ENCODE assay signal across 22 cellular contexts in genomic region chr18:70523035-70523797, GRCh38.
DNase-seq lines count a peak whose midpoint lies in the region; ATAC-seq lines count a peak whose summit lies in the region.
"Had no signal": no experiment of that assay in that cellular context is flagged by ENCODE, and none has a peak within 500 bp of the region (broad histone marks: within the 10 kb centered on the region; RNA-seq: fewer than 3 reads in every experiment).

No MANE protein-coding gene starts in this region.

- in situ Hi-C loops in G401 (cut with HindIII; ENCODE audit: low sequenced_read_pairs), result no loop called here

- H3K36me3 ChIP-seq in endocrine pancreas (ENCODE audit: control insufficient read depth, insufficient read depth, low read length), result no peaks in the 10 kb centered on the region
- H3K36me3 ChIP-seq: heart right ventricle, thoracic aorta, WERI-Rb-1 had no signal

- no peaks in the 10 kb centered on the region for H3K27me3 ChIP-seq in endocrine pancreas (ENCODE audit: control insufficient read depth, insufficient read depth, low read length)

- H3K4me1 ChIP-seq in endocrine pancreas (ENCODE audit: control insufficient read depth, insufficient read depth, low read length), result no peaks in the 10 kb centered on the region
- H3K4me1 ChIP-seq: heart right ventricle had no signal

- ATAC-seq in GM21381 (IDR thresholded peaks at IDR 0.05; ENCODE audit: unreplicated experiment), result no peak
- ATAC-seq: CD8-positive, alpha-beta T cell; heart right ventricle; stimulated activated naive B cell treated with anti-CD40 and anti-IgM and Interleukin-4, amounts not matched to agents 10 μg/mL and 1 μg/mL and 100 μg/mL, for 72 hours had no signal

- peak overlapping the region; percentile 29 for H3K4me3 ChIP-seq in endocrine pancreas (ENCODE audit: control insufficient read depth, insufficient read depth, low read length)
- H3K4me3 ChIP-seq: heart right ventricle, SK-N-MC, smooth muscle cell, thoracic aorta had no signal

- no peaks in the 10 kb centered on the region for H3K9me3 ChIP-seq in endocrine pancreas (ENCODE audit: control insufficient read depth, low read length)
- H3K9me3 ChIP-seq: heart right ventricle, thoracic aorta had no signal

- DNase-seq in G401 (ENCODE audit: low spot score) (peak; percentile 28), NCI-H1105 (lab: John Stamatoyannopoulos, UW) (peak; percentile 82), NCI-H510A (lab: John Stamatoyannopoulos, UW) (peak; percentile 52), pons (ENCODE audit: low spot score) (no peak)
- no peak for DNase-seq in effector CD4-positive, alpha-beta T cell
- DNase-seq: activated CD4-positive, alpha-beta T cell treated with anti-CD3 and anti-CD28 coated beads, Interleukin-2, amount 50 U/mL, for 1 hour; CD8-positive, alpha-beta T cell; cerebellar nuclear complex; heart right ventricle; IMR-90; mesenchymal stem cell; NCI-H2171 treated with DMSO at 0.1 percent for 48 hours; NK-92 treated with Interleukin-12 subunit alpha and Interleukin-12 subunit beta, amount 100 ng/mL, for 24 hours; nucleus accumbens; stimulated activated CD4-positive, alpha-beta T cell treated with anti-CD3 and anti-CD28 coated beads, Interleukin-2, amount 100 ng/mL, for 48 hours; stimulated activated naive B cell treated with anti-CD40 and anti-IgM and Interleukin-4, amounts not matched to agents 10 μg/mL and 1 μg/mL and 100 μg/mL, for 72 hours; WERI-Rb-1 had no signal

- H3K9ac ChIP-seq in endocrine pancreas (ENCODE audit: control insufficient read depth, insufficient read depth, low read length), result no peak overlapping the region

Comparison
In these comparisons a context has a peak if more than half of its experiments do, and no peak if none do; other contexts are left out.
1. DNase-seq: peak in G401 (single experiment), NCI-H1105 (single experiment) and NCI-H510A (single experiment); none in effector CD4-positive, alpha-beta T cell (single experiment) and pons (single experiment).